Comparison of ENCODE assay signal across 16 cellular contexts in genomic region chr12:110917467-110917866, GRCh38. TPM values are rescaled to one million over a fixed set of nuclear protein-coding genes. Genes with fewer than 3 reads are reported as not detected.
DNase-seq lines count a peak whose midpoint lies in the region; TF ChIP-seq lines count a peak whose summit lies in the region.
"Had no signal": no experiment of that assay in that cellular context is flagged by ENCODE, and none has a peak within 500 bp of the region (broad histone marks: within the 10 kb centered on the region; RNA-seq: fewer than 3 reads in every experiment).

No MANE protein-coding gene starts in this region.

- H3K36me3 ChIP-seq in breast epithelium: no peaks in the 10 kb centered on the region

- H3K9me3 Mint-ChIP-seq in MCF 10A (ENCODE audit: unreplicated experiment): no peaks in the 10 kb centered on the region
- H3K9me3 Mint-ChIP-seq: activated CD8-positive, alpha-beta T cell treated with anti-CD3 and anti-CD28 coated beads for 36 hours; activated naive CD8-positive, alpha-beta T cell treated with anti-CD3 and anti-CD28 coated beads for 36 hours; T-helper 1 cell treated with Interleukin-12 subunit alpha and Interleukin-12 subunit beta and Interleukin-4 antibody, amounts not matched to agents 30 μg/mL and 1 μg/mL, for 36 hours had no signal

- no peaks in the 10 kb centered on the region for H3K27me3 Mint-ChIP-seq in MCF 10A (ENCODE audit: insufficient read depth, unreplicated experiment)
- H3K27me3 Mint-ChIP-seq: activated CD8-positive, alpha-beta T cell treated with anti-CD3 and anti-CD28 coated beads for 36 hours had no signal

- no peaks in the 10 kb centered on the region for H3K4me1 ChIP-seq in breast epithelium

- intact Hi-C loops in MCF 10A (cut with micrococcal nuclease) (no loop called here), breast epithelium (cut with DNase I; ENCODE audit: low total_unique reads) (no loop called here)

- POLR2A ChIA-PET in MCF 10A (lab: Yijun Ruan, JAX): interaction anchor here (1.0 to 3.2 kb wide), 3 partner anchors 11 to 20 kb away, joined by 4 to 22 read pairs (median 5); no protein-coding TSS in a partner anchor

- no peak for TF ChIP-seq POLR2A in breast epithelium (IDR thresholded peaks at IDR 0.05)

- no peaks in the 10 kb centered on the region for H3K27me3 ChIP-seq in breast epithelium

- no TSS peak for BruUV-seq in MCF 10A (replicated peaks; lab: Mats Ljungman, UMichigan)

- H3K4me1 Mint-ChIP-seq in MCF 10A (ENCODE audit: insufficient read depth, unreplicated experiment): peaks cover 27% of the 10 kb centered on the region
- H3K4me1 Mint-ChIP-seq: activated naive CD8-positive, alpha-beta T cell treated with anti-CD3 and anti-CD28 coated beads for 36 hours had no signal

- H3K4me3 ChIP-seq in breast epithelium: no peak overlapping the region
- no peak overlapping the region for H3K4me3 ChIP-seq in skeletal muscle cell (ENCODE audit: low read depth, low read length)

- no peak overlapping the region for H3K4me3 Mint-ChIP-seq in MCF 10A (ENCODE audit: unreplicated experiment)
- H3K4me3 Mint-ChIP-seq: activated CD8-positive, alpha-beta T cell treated with anti-CD3 and anti-CD28 coated beads for 36 hours; activated naive CD8-positive, alpha-beta T cell treated with anti-CD3 and anti-CD28 coated beads for 36 hours; T-helper 1 cell treated with Interleukin-12 subunit alpha and Interleukin-12 subunit beta and Interleukin-4 antibody, amounts not matched to agents 30 μg/mL and 1 μg/mL, for 36 hours had no signal

- H3K27ac Mint-ChIP-seq in MCF 10A (ENCODE audit: low read depth, unreplicated experiment): peak overlapping the region; percentile 84
- H3K27ac Mint-ChIP-seq: activated CD8-positive, alpha-beta T cell treated with anti-CD3 and anti-CD28 coated beads for 36 hours; activated naive CD8-positive, alpha-beta T cell treated with anti-CD3 and anti-CD28 coated beads for 36 hours; T-helper 1 cell treated with Interleukin-12 subunit alpha and Interleukin-12 subunit beta and Interleukin-4 antibody, amounts not matched to agents 30 μg/mL and 1 μg/mL, for 36 hours had no signal

- DNase-seq in MCF 10A (ENCODE audit: unreplicated experiment): peak; percentile 62
- DNase-seq in breast epithelium (ENCODE audit: low spot score in 2 of 2): no peak
- peak; percentile 56 for DNase-seq in RPMI7951 (ENCODE audit: low read depth)
- no peak for DNase-seq in epithelial cell of prostate (ENCODE audit: low read depth, low spot score)
- peak; percentile 39 for DNase-seq in skeletal muscle cell (ENCODE audit: low read depth)
- DNase-seq in AML-193 (lab: John Stamatoyannopoulos, UW): no peak
- DNase-seq in kidney glomerular epithelial cell (lab: John Stamatoyannopoulos, UW): no peak
- no peak for DNase-seq in caudate nucleus (lab: John Stamatoyannopoulos, UW)
- DNase-seq: activated CD8-positive, alpha-beta T cell treated with anti-CD3 and anti-CD28 coated beads for 36 hours; activated naive CD8-positive, alpha-beta T cell treated with anti-CD3 and anti-CD28 coated beads for 36 hours; DMS53; NCI-H1436 treated with DMSO at 0.1 percent for 48 hours; NCI-H774; stimulated activated naive CD4-positive, alpha-beta T cell treated with Interleukin-2 at 50 U/mL for 16 hours had no signal

- TF ChIP-seq CTCF in MCF 10A (IDR thresholded peaks at IDR 0.05; ENCODE audit: unreplicated experiment) (no peak), breast epithelium (IDR thresholded peaks at IDR 0.05) (no peak)

- CTCF ChIA-PET in MCF 10A (lab: Yijun Ruan, JAX): interaction anchor here (0.6 to 1.6 kb wide), 5 partner anchors 20 to 585 kb away, joined by 3 to 5 read pairs (median 4); no protein-coding TSS in a partner anchor

- H3K9me3 ChIP-seq in breast epithelium: no peaks in the 10 kb centered on the region

- H3K27ac ChIP-seq in breast epithelium: no peak overlapping the region
- peak overlapping the region; percentile 76 for H3K27ac ChIP-seq in epithelial cell of prostate
- no peak overlapping the region for H3K27ac ChIP-seq in caudate nucleus (ENCODE audit: low read depth, low read length)
- H3K27ac ChIP-seq: 22Rv1 had no signal

- peaks cover 5% of the 10 kb centered on the region for H3K36me3 Mint-ChIP-seq in MCF 10A (ENCODE audit: insufficient read depth, unreplicated experiment)
- H3K36me3 Mint-ChIP-seq: activated naive CD8-positive, alpha-beta T cell treated with anti-CD3 and anti-CD28 coated beads for 36 hours had no signal

RNA-seq across cellular contexts. Expression of gene MYL2, which starts 2.9 kb away (rescaled TPM):
- total RNA-seq in MCF 10A (2022) (not detected in 2 replicates), breast epithelium (not detected)
- not detected in 2 replicates for total RNA-seq in RPMI7951 (2014; rRNA removed; shearing (Covaris generic))
- total RNA-seq: activated CD8-positive, alpha-beta T cell treated with anti-CD3 and anti-CD28 coated beads for 36 hours; activated naive CD8-positive, alpha-beta T cell treated with anti-CD3 and anti-CD28 coated beads for 36 hours had no signal

Comparison
In these comparisons a context has a peak if more than half of its experiments do, and no peak if none do; other contexts are left out.
1. DNase-seq: peak in MCF 10A (single experiment), RPMI7951 (single experiment) and skeletal muscle cell (single experiment); none in breast epithelium (0 of 2), epithelial cell of prostate (single experiment), AML-193 (0 of 2), kidney glomerular epithelial cell (single experiment) and caudate nucleus (0 of 61).